Comparison of ENCODE assay signal across 25 cellular contexts in genomic region chrX:40373641-40374040, GRCh38.
DNase-seq lines count a peak whose midpoint lies in the region; ATAC-seq, FAIRE-seq and TF ChIP-seq lines count a peak whose summit lies in the region.
"Had no signal": no experiment of that assay in that cellular context is flagged by ENCODE, and none has a peak within 500 bp of the region (broad histone marks: within the 10 kb centered on the region; RNA-seq: fewer than 3 reads in every experiment).

No MANE protein-coding gene starts in this region.

- H3K4me3 ChIP-seq in HEK293 (ENCODE audit: low read depth, low read length): no peak overlapping the region
- H3K4me3 ChIP-seq: BLaER1, GM12878 had no signal

- TF ChIP-seq CTCF in HEK293 (tag by site-specific recombination; IDR thresholded peaks at IDR 0.05) (no peak), osteocyte (IDR thresholded peaks at IDR 0.05) (no peak)

- H3K4me1 ChIP-seq in HEK293 (ENCODE audit: control insufficient read depth, insufficient read depth, low read length): peaks cover 2% of the 10 kb centered on the region; the same call in 1 of the 2 replicates
- H3K4me1 ChIP-seq: BE2C, BLaER1 had no signal

- H3K27ac Mint-ChIP-seq in osteocyte (ENCODE audit: unreplicated experiment): no peak overlapping the region
- H3K27ac Mint-ChIP-seq: CD14-positive monocyte; CD4-positive, alpha-beta memory T cell; CD4-positive, CD25-positive, alpha-beta regulatory T cell; CD8-positive, alpha-beta memory T cell had no signal

- no peak for ATAC-seq in GM18511 (IDR thresholded peaks at IDR 0.05; ENCODE audit: unreplicated experiment)
- ATAC-seq: GM12878 had no signal

- no peaks in the 10 kb centered on the region for H3K36me3 Mint-ChIP-seq in osteocyte (ENCODE audit: unreplicated experiment)
- H3K36me3 Mint-ChIP-seq: CD14-positive monocyte; CD4-positive, alpha-beta memory T cell; CD4-positive, CD25-positive, alpha-beta regulatory T cell; CD8-positive, alpha-beta memory T cell had no signal

- no peaks in the 10 kb centered on the region; the same call in 1 of the 2 replicates for H3K9me3 ChIP-seq in HEK293 (ENCODE audit: control insufficient read depth, insufficient read depth, low read depth, low read length)
- H3K9me3 ChIP-seq: BE2C, BLaER1 had no signal

- no peak for DNase-seq in GM19239 (ENCODE audit: insufficient read length, low spot score)
- peak; percentile 38 for DNase-seq in osteocyte (ENCODE audit: extremely low spot score, unreplicated experiment)
- DNase-seq in inferior parietal cortex (ENCODE audit: extremely low spot score): no peak
- DNase-seq: 8988T; ACHN; BE2C; C1 segment of cervical spinal cord; CD4-positive, alpha-beta memory T cell; CD4-positive, CD25-positive, alpha-beta regulatory T cell; CD8-positive, alpha-beta memory T cell; COR-L47; DMS 273 treated with DMSO at 0.1 percent for 48 hours; DMS153; DMS53; DMS79; DND-41; EL; GDM1 had no signal

- H3K36me3 ChIP-seq in HEK293 (ENCODE audit: control insufficient read depth in 2 of 2, insufficient read depth in 1 of 2, low read length in 2 of 2): no peaks in the 10 kb centered on the region
- H3K36me3 ChIP-seq: BE2C, BLaER1 had no signal

- CTCF ChIA-PET in HEK293 (lab: Yijun Ruan, JAX): no interaction called here

- POLR2A ChIA-PET in HEK293 (lab: Yijun Ruan, JAX): no interaction called here

- H3K9me3 Mint-ChIP-seq in osteocyte (ENCODE audit: unreplicated experiment): peaks cover under 1% of the 10 kb centered on the region

- no peak overlapping the region for H3K27ac ChIP-seq in HEK293 (ENCODE audit: extremely low read depth, low read depth, low read length)
- H3K27ac ChIP-seq: BLaER1 had no signal

- H3K27me3 Mint-ChIP-seq in osteocyte (ENCODE audit: unreplicated experiment): no peaks in the 10 kb centered on the region
- H3K27me3 Mint-ChIP-seq: CD4-positive, alpha-beta memory T cell; CD4-positive, CD25-positive, alpha-beta regulatory T cell had no signal

- no peak overlapping the region for H3K4me3 Mint-ChIP-seq in osteocyte (ENCODE audit: unreplicated experiment)
- H3K4me3 Mint-ChIP-seq: CD14-positive monocyte; CD4-positive, alpha-beta memory T cell; CD4-positive, CD25-positive, alpha-beta regulatory T cell; CD8-positive, alpha-beta memory T cell had no signal

- peak; percentile 39 for FAIRE-seq in GM19239 (lab: Jason Lieb, UNC)
- FAIRE-seq: A204.1, GM12878, GM18507 had no signal

- H3K4me1 Mint-ChIP-seq in osteocyte (ENCODE audit: unreplicated experiment): peaks cover under 1% of the 10 kb centered on the region
- H3K4me1 Mint-ChIP-seq: CD4-positive, alpha-beta memory T cell; CD4-positive, CD25-positive, alpha-beta regulatory T cell; CD8-positive, alpha-beta memory T cell had no signal

TF ChIP-seq in HEK293, 187 proteins besides CTCF, POLR2A, EP300 and RAD21:
- no peak for TF ChIP-seq ZNF324 (tag by site-specific recombination; IDR thresholded peaks at IDR 0.05)
- TF ChIP-seq ZNF10 (tag by site-specific recombination; IDR thresholded peaks at IDR 0.05): peak; percentile 97
- TF ChIP-seq EGR2 (tag by site-specific recombination; IDR thresholded peaks at IDR 0.05; ENCODE audit: low read depth): no peak
